Comparison of ENCODE assay signal across 22 cellular contexts in genomic region chr6:158831571-158831970, GRCh38.
"Had no signal": no experiment of that assay in that cellular context is flagged by ENCODE, and none has a peak within 500 bp of the region (broad histone marks: within the 10 kb centered on the region; RNA-seq: fewer than 3 reads in every experiment).

No MANE protein-coding gene starts in this region.

- H3K36me3 ChIP-seq: breast epithelium, esophagus squamous epithelium, left ventricle myocardium inferior, neutrophil, right lobe of liver, tibial nerve had no signal

- H3K4me1 Mint-ChIP-seq: activated naive CD4-positive, alpha-beta T cell treated with anti-CD3 and anti-CD28 coated beads, Interleukin-2, amount 50 U/mL, for 24 hours had no signal

- H3K4me1 ChIP-seq: breast epithelium had no signal

- H3K4me3 Mint-ChIP-seq: activated naive CD4-positive, alpha-beta T cell treated with anti-CD3 and anti-CD28 coated beads, Interleukin-2, amount 50 U/mL, for 24 hours; activated naive CD8-positive, alpha-beta T cell treated with anti-CD3 and anti-CD28 coated beads, Interleukin-2, amount 50 U/mL, for 24 hours; activated T-cell treated with anti-CD3 and anti-CD28 coated beads, Interleukin-2, amount 50 U/mL, for 24 hours; endodermal cell; natural killer cell treated with Interleukin-12 subunit alpha and Interleukin-12 subunit beta and Interleukin-15 and Interleukin-18, amount 100 ng/mL, for 72 hours had no signal

- H3K27ac Mint-ChIP-seq: activated naive CD4-positive, alpha-beta T cell treated with anti-CD3 and anti-CD28 coated beads, Interleukin-2, amount 50 U/mL, for 24 hours; activated naive CD8-positive, alpha-beta T cell treated with anti-CD3 and anti-CD28 coated beads, Interleukin-2, amount 50 U/mL, for 24 hours; activated T-cell treated with anti-CD3 and anti-CD28 coated beads, Interleukin-2, amount 50 U/mL, for 24 hours; activated T-helper 2 cell treated with anti-CD3 and anti-CD28 coated beads, Interferon-gamma antibody, Interleukin-2, Interleukin-4, amounts not matched to agents 10 μg/mL and 5 μg/mL and 100 μg/mL, durations not matched to agents 14 hours and 24 hours and 36 hours; endodermal cell; natural killer cell treated with Interleukin-12 subunit alpha and Interleukin-12 subunit beta and Interleukin-15 and Interleukin-18, amount 100 ng/mL, for 72 hours had no signal

- H3K36me3 Mint-ChIP-seq: activated naive CD4-positive, alpha-beta T cell treated with anti-CD3 and anti-CD28 coated beads, Interleukin-2, amount 50 U/mL, for 24 hours; natural killer cell treated with Interleukin-12 subunit alpha and Interleukin-12 subunit beta and Interleukin-15 and Interleukin-18, amount 100 ng/mL, for 72 hours had no signal

- H3K9me3 Mint-ChIP-seq: activated naive CD4-positive, alpha-beta T cell treated with anti-CD3 and anti-CD28 coated beads, Interleukin-2, amount 50 U/mL, for 24 hours; activated naive CD8-positive, alpha-beta T cell treated with anti-CD3 and anti-CD28 coated beads, Interleukin-2, amount 50 U/mL, for 24 hours; activated T-cell treated with anti-CD3 and anti-CD28 coated beads, Interleukin-2, amount 50 U/mL, for 24 hours; activated T-helper 2 cell treated with anti-CD3 and anti-CD28 coated beads, Interferon-gamma antibody, Interleukin-2, Interleukin-4, amounts not matched to agents 10 μg/mL and 5 μg/mL and 100 μg/mL, durations not matched to agents 14 hours and 24 hours and 36 hours; endodermal cell; natural killer cell treated with Interleukin-12 subunit alpha and Interleukin-12 subunit beta and Interleukin-15 and Interleukin-18, amount 100 ng/mL, for 72 hours had no signal

- H3K4me3 ChIP-seq: breast epithelium, esophagus squamous epithelium, left ventricle myocardium inferior, lung, right lobe of liver, skin epidermis, tibial nerve had no signal

- DNase-seq: activated CD4-positive, alpha-beta T cell treated with anti-CD3 and anti-CD28 coated beads for 48 hours; activated CD4-positive, alpha-beta T cell treated with anti-CD3 and anti-CD28 coated beads, Interleukin-2, amount 50 U/mL, for 48 hours; activated CD8-positive, alpha-beta memory T cell treated with anti-CD3 and anti-CD28 coated beads, Interleukin-2, amount 50 U/mL, for 4 hours; activated naive CD8-positive, alpha-beta T cell treated with anti-CD3 and anti-CD28 coated beads, Interleukin-2, amount 50 U/mL, for 24 hours; activated T-cell treated with anti-CD3 and anti-CD28 coated beads, Interleukin-2, amount 50 U/mL, for 24 hours; central memory CD4-positive, alpha-beta T cell; esophagus squamous epithelium; left ventricle myocardium inferior; mesendoderm; stimulated activated CD4-positive, alpha-beta T cell treated with anti-CD3 and anti-CD28 coated beads, Interleukin-4, amount 100 ng/mL, for 24 hours; stimulated activated naive CD4-positive, alpha-beta T cell had no signal

- H3K27me3 ChIP-seq: breast epithelium, esophagus squamous epithelium, right lobe of liver, tibial nerve had no signal

- ATAC-seq: activated naive CD8-positive, alpha-beta T cell treated with anti-CD3 and anti-CD28 coated beads, Interleukin-2, amount 50 U/mL, for 24 hours; natural killer cell treated with Interleukin-12 subunit alpha and Interleukin-12 subunit beta and Interleukin-15 and Interleukin-18, amount 100 ng/mL, for 72 hours; right lobe of liver had no signal

- H3K27ac ChIP-seq: breast epithelium, esophagus squamous epithelium, left ventricle myocardium inferior, neutrophil, right lobe of liver, tibial nerve, VCaP had no signal

- H3K27me3 Mint-ChIP-seq: activated naive CD4-positive, alpha-beta T cell treated with anti-CD3 and anti-CD28 coated beads, Interleukin-2, amount 50 U/mL, for 24 hours; activated T-cell treated with anti-CD3 and anti-CD28 coated beads, Interleukin-2, amount 50 U/mL, for 24 hours had no signal

- H3K9me3 ChIP-seq: breast epithelium, esophagus squamous epithelium, left ventricle myocardium inferior, neutrophil, right lobe of liver, tibial nerve had no signal
